In genomic region chr6:52403627-52404026, GRCh38 we compare ENCODE assay signal across 12 cellular contexts. TPM values are rescaled to one million over a fixed set of nuclear protein-coding genes. Genes with fewer than 3 reads are reported as not detected.
DNase-seq lines count a peak whose midpoint lies in the region; ATAC-seq and TF ChIP-seq lines count a peak whose summit lies in the region.
"Had no signal": no experiment of that assay in that cellular context is flagged by ENCODE, and none has a peak within 500 bp of the region (broad histone marks: within the 10 kb centered on the region; RNA-seq: fewer than 3 reads in every experiment).

No MANE protein-coding gene starts in this region.

- peak; percentile 60 for DNase-seq in Right ventricle myocardium superior
- DNase-seq in cardiac septum (ENCODE audit: low spot score), result no peak
- no peak for DNase-seq in RWPE1 (ENCODE audit: low spot score)
- DNase-seq in heart left ventricle, result peak; percentile 56 to 76 (median 67)
- no peak for DNase-seq in MM.1S
- no peak for DNase-seq in NCI-H1436 treated with DMSO at 0.1 percent for 48 hours (lab: John Stamatoyannopoulos, UW)
- DNase-seq: activated CD4-positive, alpha-beta T cell treated with anti-CD3 and anti-CD28 coated beads for 1 hour; activated effector memory CD4-positive, alpha-beta T cell treated with anti-CD3 and anti-CD28 coated beads, Interleukin-2, amount 50 U/mL, for 16 hours; gastrocnemius medialis; MV-4-11 had no signal

- no peak overlapping the region for H3K4me2 ChIP-seq in MM.1S (ENCODE audit: low read depth, low read length)

- no peaks in the 10 kb centered on the region for H4K20me1 ChIP-seq in MM.1S (ENCODE audit: insufficient read depth, low read length)

- H3K27me3 ChIP-seq in heart left ventricle (no peaks in the 10 kb centered on the region), MM.1S (replicated peaks; ENCODE audit: insufficient read depth, low read length) (no peaks in the 10 kb centered on the region)
- H3K27me3 ChIP-seq: gastrocnemius medialis had no signal

- H3K9me2 ChIP-seq in MM.1S (replicated peaks; ENCODE audit: insufficient read depth, low read length), result no peaks in the 10 kb centered on the region

- intact Hi-C loops in Right ventricle myocardium superior (cut with DNase I) (no loop called here), cardiac septum (cut with DNase I) (no loop called here), heart left ventricle (cut with DNase I) (loop anchor here in 2 of 10 donors (2.0 to 5.0 kb wide), 2 partner anchors 116 to 117 kb away; no protein-coding TSS in a partner anchor)

- H3F3A ChIP-seq in MM.1S (ENCODE audit: insufficient read depth, low read length), result no peaks in the 10 kb centered on the region

- H3K9me3 ChIP-seq in heart left ventricle (no peaks in the 10 kb centered on the region), MM.1S (replicated peaks; ENCODE audit: insufficient read depth, low read length) (no peaks in the 10 kb centered on the region)
- H3K9me3 ChIP-seq: gastrocnemius medialis had no signal

- H3K4me1 ChIP-seq in heart left ventricle (peaks cover 0 to 10% (median 0%) of the 10 kb centered on the region in 12 donors), MM.1S (ENCODE audit: low read length) (0 out of 2 replicates have a peak, but pooled peaks cover 4% of the 10 kb centered on the region)
- H3K4me1 ChIP-seq: gastrocnemius medialis had no signal

- H3K27ac ChIP-seq in RWPE1, result peak overlapping the region; percentile 14
- no peak overlapping the region for H3K27ac ChIP-seq in heart left ventricle
- H3K27ac ChIP-seq in MM.1S (ENCODE audit: low read length), result no peak overlapping the region
- H3K27ac ChIP-seq: gastrocnemius medialis had no signal

- CTCF ChIA-PET in RWPE1 (lab: Yijun Ruan, JAX), result interaction anchor here (0.6 to 1.4 kb wide), 2 partner anchors 114 to 260 kb away, joined by 3 to 4 read pairs; no protein-coding TSS in a partner anchor

- WGBS in heart left ventricle, 4 donors, result 49 to 67% (median 56%) methylated on average over 9 of the region's 9 CpGs

- POLR2A ChIA-PET in RWPE1 (lab: Yijun Ruan, JAX; ENCODE audit: low non-redundant PET), result no interaction called here

- H3K36me3 ChIP-seq in heart left ventricle, result peaks cover 0 to 22% (median 3%) of the 10 kb centered on the region in 9 donors
- H3K36me3 ChIP-seq in MM.1S (replicated peaks; ENCODE audit: insufficient read depth, low read length), result no peaks in the 10 kb centered on the region
- H3K36me3 ChIP-seq: gastrocnemius medialis had no signal

- no peak overlapping the region for H3K9ac ChIP-seq in MM.1S (ENCODE audit: low read length)

- peak; percentile 79 for ATAC-seq in Right ventricle myocardium superior (ENCODE audit: poor library complexity)
- peak; percentile 79 to 90 (median 86) for ATAC-seq in heart left ventricle
- no peak for ATAC-seq in HG03139 (IDR thresholded peaks at IDR 0.05; ENCODE audit: unreplicated experiment)
- ATAC-seq in GM19467 (IDR thresholded peaks at IDR 0.05; ENCODE audit: unreplicated experiment), result no peak
- ATAC-seq: gastrocnemius medialis had no signal

- TF ChIP-seq POLR2A in heart left ventricle (IDR thresholded peaks at IDR 0.05), result no peak

- H3K79me2 ChIP-seq in MM.1S (ENCODE audit: low read length), result no peaks in the 10 kb centered on the region

- no peak overlapping the region for H3K4me3 ChIP-seq in heart left ventricle
- H3K4me3 ChIP-seq in MM.1S (ENCODE audit: low read length), result no peak overlapping the region
- H3K4me3 ChIP-seq: gastrocnemius medialis had no signal

- no peak overlapping the region for H2AFZ ChIP-seq in MM.1S (ENCODE audit: low read length)

- TF ChIP-seq CTCF in RWPE1 (conservative IDR thresholded peaks at IDR 0.05; ENCODE audit: low read depth), result no peak
- no peak for TF ChIP-seq CTCF in heart left ventricle (IDR thresholded peaks at IDR 0.05)
- TF ChIP-seq CTCF in MM.1S (IDR thresholded peaks at IDR 0.05; ENCODE audit: low read length), result no peak

RNA-seq across cellular contexts. Expression of gene EFHC1, which starts 16.5 kb away (rescaled TPM):
- total RNA-seq in Right ventricle myocardium superior (6.4 TPM), cardiac septum (6.2 TPM), heart left ventricle (10 to 100 TPM in 1 of 9 donors, 1 to 10 TPM in 8; 2.8 to 14.4 (median 5.2) TPM)
- 1 to 10 TPM; 2.6 to 4.3 TPM for polyA plus RNA-seq in heart left ventricle

RNA-seq across cellular contexts. Expression of gene PAQR8, which starts 41.7 kb away (rescaled TPM):
- 2.6 TPM for total RNA-seq in Right ventricle myocardium superior
- total RNA-seq in cardiac septum, result 2.0 TPM
- 1 to 10 TPM; 1.8 to 7.5 (median 3.6) TPM for total RNA-seq in heart left ventricle
- polyA plus RNA-seq in heart left ventricle, result 1 to 10 TPM; 1.3 to 3.7 TPM

Comparison
In these comparisons a context has a peak if more than half of its experiments do, and no peak if none do; other contexts are left out.
1. DNase-seq: peak in Right ventricle myocardium superior (single experiment) and heart left ventricle (5 of 5); none in cardiac septum (single experiment), RWPE1 (single experiment), MM.1S (single experiment) and NCI-H1436 treated with DMSO at 0.1 percent for 48 hours (single experiment).
2. ATAC-seq: peak in Right ventricle myocardium superior (single experiment) and heart left ventricle (4 of 4); none in HG03139 (single experiment) and GM19467 (single experiment).